In genomic region chr2:36490749-36491148, GRCh38 we compare ENCODE assay signal across 29 cellular contexts.
A peak's percentile ranks its signal among the peaks of the same experiment; 100 is the strongest.
DNase-seq lines count a peak whose midpoint lies in the region; ATAC-seq, FAIRE-seq and TF ChIP-seq lines count a peak whose summit lies in the region.
"Had no signal": no experiment of that assay in that cellular context is flagged by ENCODE, and none has a peak within 500 bp of the region (broad histone marks: within the 10 kb centered on the region; RNA-seq: fewer than 3 reads in every experiment).

No MANE protein-coding gene starts in this region.

- CTCF ChIA-PET in mammary epithelial cell (lab: Charles Lee; ENCODE audit: low non-redundant PET) = no interaction called here

- peaks cover 0 to 9% of the 10 kb centered on the region in 2 donors for H3K4me1 ChIP-seq in breast epithelium
- H3K4me1 ChIP-seq in mammary epithelial cell (ENCODE audit: insufficient read depth, low read length) = peaks cover 36% of the 10 kb centered on the region

- H3K4me1 Mint-ChIP-seq in nephron progenitor cell = peaks cover 45% of the 10 kb centered on the region

- TF ChIP-seq CTCF in breast epithelium (IDR thresholded peaks at IDR 0.05) (no peak), mammary epithelial cell (conservative IDR thresholded peaks at IDR 0.05 in 1 of 2, IDR thresholded peaks at IDR 0.05 in 1 of 2; ENCODE audit: extremely low read depth in 1 of 2, insufficient read depth in 1 of 2, low read depth in 1 of 2, low read length in 2 of 2) (no peak), nephron progenitor cell (IDR thresholded peaks at IDR 0.05) (no peak), D721Med (IDR thresholded peaks at IDR 0.05; ENCODE audit: insufficient read depth, missing control alignments) (no peak)

- intact Hi-C loops in breast epithelium (cut with DNase I; ENCODE audit: low total_unique reads) (loop anchor here (10.0 kb wide), 1 partner anchor 136 kb away; the partner anchor contains the start of gene CRIM1), mammary epithelial cell (cut with micrococcal nuclease) (no loop called here), Right ventricle myocardium inferior (cut with DNase I) (no loop called here)

- no peak for FAIRE-seq in D721Med (lab: Jason Lieb, UNC)
- FAIRE-seq: GM12892 had no signal

- DNase-seq in breast epithelium (ENCODE audit: low spot score in 2 of 2) = no peak
- no peak for DNase-seq in mammary epithelial cell
- peak; percentile 22 for DNase-seq in cerebellar cortex (ENCODE audit: low spot score)
- no peak for DNase-seq in nephron progenitor cell
- DNase-seq in Right ventricle myocardium inferior (ENCODE audit: missing footprints) = no peak
- DNase-seq in SW 1271 (lab: John Stamatoyannopoulos, UW) = no peak
- DNase-seq in D721Med (ENCODE audit: insufficient read length, low spot score) = no peak
- DNase-seq in SHP77 (lab: John Stamatoyannopoulos, UW) = no peak
- DNase-seq: 8988T; activated CD4-positive, alpha-beta T cell treated with anti-CD3 and anti-CD28 coated beads for 48 hours; activated CD8-positive, alpha-beta memory T cell treated with anti-CD3 and anti-CD28 coated beads for 24 hours; activated naive CD4-positive, alpha-beta T cell; activated T-cell treated with anti-CD3 and anti-CD28 coated beads, Interleukin-2, amount 50 U/mL, for 1 hour; AML-193; CD4-positive, alpha-beta T cell; effector CD4-positive, alpha-beta T cell; foreskin melanocyte; NCI-H1092; NCI-H187; NCI-H2227 treated with DMSO at 0.1 percent for 48 hours; NCI-H69; stimulated activated naive CD4-positive, alpha-beta T cell; testis had no signal

- H3K27me3 ChIP-seq in breast epithelium = no peaks in the 10 kb centered on the region
- H3K27me3 ChIP-seq in mammary epithelial cell (ENCODE audit: insufficient read depth, low read length) = no peaks in the 10 kb centered on the region
- H3K27me3 ChIP-seq: neutrophil, testis had no signal

- ATAC-seq in Right ventricle myocardium inferior = no peak
- ATAC-seq: sciatic nerve had no signal

- H3K9ac ChIP-seq in mammary epithelial cell (ENCODE audit: insufficient read depth, low read length) = no peak overlapping the region

- TF ChIP-seq POLR2A in breast epithelium (IDR thresholded peaks at IDR 0.05) = no peak

- 56% methylated on average over 4 of the region's 4 CpGs for WGBS in mammary epithelial cell (ENCODE audit: low coverage, missing lambda C conversion rate)

- peaks cover 44% of the 10 kb centered on the region for H3K79me2 ChIP-seq in mammary epithelial cell (ENCODE audit: insufficient read depth, low read length)

- H3K9me3 ChIP-seq in breast epithelium (no peaks in the 10 kb centered on the region), mammary epithelial cell (replicated peaks; ENCODE audit: insufficient read depth, low read length) (no peaks in the 10 kb centered on the region)
- H3K9me3 ChIP-seq: neutrophil, prostate gland, testis had no signal

- H2AFZ ChIP-seq in mammary epithelial cell (ENCODE audit: low read depth, low read length) = no peak overlapping the region

- H3K27ac ChIP-seq in breast epithelium (peak overlapping the region; percentile 2 to 15), mammary epithelial cell (ENCODE audit: insufficient read depth, low read depth, low read length) (no peak overlapping the region)
- H3K27ac ChIP-seq: neutrophil, prostate gland, testis, VCaP had no signal

- in situ Hi-C loops in mammary epithelial cell (cut with MboI; ENCODE audit: low sequenced_read_pairs in 2 of 2) = no loop called here

- H3K4me3 ChIP-seq in breast epithelium (no peak overlapping the region), mammary epithelial cell (replicated peaks in 1 of 3; ENCODE audit: insufficient read depth in 1 of 3, low read depth in 2 of 3, low read length in 3 of 3) (no peak overlapping the region)
- H3K4me3 ChIP-seq: prostate gland, testis had no signal

- no TSS peak for BruUV-seq in mammary epithelial cell (replicated peaks; lab: Mats Ljungman, UMichigan)

- no peak overlapping the region for H3K4me3 Mint-ChIP-seq in nephron progenitor cell
- H3K4me3 Mint-ChIP-seq: brain; CD4-positive, alpha-beta T cell had no signal

- H4K20me1 ChIP-seq in mammary epithelial cell (ENCODE audit: insufficient read depth, low read length) = no peaks in the 10 kb centered on the region

- H3K9me3 Mint-ChIP-seq in nephron progenitor cell = no peaks in the 10 kb centered on the region
- H3K9me3 Mint-ChIP-seq: brain; CD4-positive, alpha-beta T cell had no signal

- peak overlapping the region; percentile 90 for H3K27ac Mint-ChIP-seq in nephron progenitor cell
- H3K27ac Mint-ChIP-seq: brain; CD4-positive, alpha-beta T cell had no signal

- H3K27me3 Mint-ChIP-seq in nephron progenitor cell (ENCODE audit: low read depth, poor library complexity) = peaks cover 3% of the 10 kb centered on the region
- H3K27me3 Mint-ChIP-seq: brain; CD4-positive, alpha-beta T cell had no signal

- no peak overlapping the region for H3K4me2 ChIP-seq in mammary epithelial cell (ENCODE audit: insufficient read depth, low read depth, low read length)

- H3K36me3 ChIP-seq in breast epithelium = no peaks in the 10 kb centered on the region
- peaks cover 5% of the 10 kb centered on the region for H3K36me3 ChIP-seq in mammary epithelial cell (ENCODE audit: insufficient read depth, low read length)
- H3K36me3 ChIP-seq: neutrophil, prostate gland had no signal

- dilution Hi-C loops in mammary epithelial cell (cut with HindIII; ENCODE audit: low sequenced_read_pairs) = no loop called here

- peaks cover 23% of the 10 kb centered on the region for H3K36me3 Mint-ChIP-seq in nephron progenitor cell (ENCODE audit: low read depth)
- H3K36me3 Mint-ChIP-seq: brain had no signal
